ENCODE assay signal across 8 cellular contexts in genomic region chr16:28846933-28847273, GRCh38. TPM values are rescaled to one million over a fixed set of nuclear protein-coding genes. Genes with fewer than 3 reads are reported as not detected.
DNase-seq lines count a peak whose midpoint lies in the region; ATAC-seq, FAIRE-seq and TF ChIP-seq lines count a peak whose summit lies in the region.

No MANE protein-coding gene starts in this region.

- peaks cover 10% of the 10 kb centered on the region; the same call in 2 of the 3 replicates for H3K4me1 Mint-ChIP-seq in GM23338

- DNase-seq in BJ (ENCODE audit: low read depth) (no peak), GM23338 (ENCODE audit: low spot score) (no peak), UCSD-AML1 (lab: John Stamatoyannopoulos, UW; ENCODE audit: unreplicated experiment) (peak; percentile 50), fibroblast of villous mesenchyme (ENCODE audit: low read depth) (no peak), pons (ENCODE audit: low spot score) (peak; percentile 28), HTR-8/SVneo (ENCODE audit: insufficient read length, low spot score) (no peak), NCI-H774 (lab: John Stamatoyannopoulos, UW) (no peak), NCI-H2196 treated with DMSO at 0.1 percent for 48 hours (lab: John Stamatoyannopoulos, UW; ENCODE audit: unreplicated experiment) (no peak)

- peaks cover 19% of the 10 kb centered on the region; the same call in 1 of the 2 replicates for H3F3A ChIP-seq in GM23338 (replicated peaks; ENCODE audit: low read depth)

- H3K27ac Mint-ChIP-seq in GM23338, result peak overlapping the region; percentile 79

- no peaks in the 10 kb centered on the region for H3K27me3 ChIP-seq in BJ (ENCODE audit: control insufficient read depth, insufficient read depth, low read length)
- no peaks in the 10 kb centered on the region for H3K27me3 ChIP-seq in GM23338 (ENCODE audit: insufficient read depth)

- TF ChIP-seq CTCF in BJ (IDR thresholded peaks at IDR 0.05; ENCODE audit: insufficient read depth, low read depth, low read length), result no peak
- no peak for TF ChIP-seq CTCF in GM23338 (conservative IDR thresholded peaks at IDR 0.05; ENCODE audit: low read depth in 2 of 2)
- no peak for TF ChIP-seq CTCF in fibroblast of villous mesenchyme (IDR thresholded peaks at IDR 0.05; ENCODE audit: insufficient read depth, low read depth, low read length)

- H3K36me3 ChIP-seq in BJ (ENCODE audit: control insufficient read depth, insufficient read depth, low read length) (peaks cover 22% of the 10 kb centered on the region), GM23338 (ENCODE audit: insufficient read depth) (peaks cover 23% of the 10 kb centered on the region)

- H3K9me3 Mint-ChIP-seq in GM23338, result no peaks in the 10 kb centered on the region

- H3K4me3 Mint-ChIP-seq in GM23338, result peak overlapping the region; percentile 98

- H3K4me3 ChIP-seq in BJ (ENCODE audit: low read depth, low read length) (peak overlapping the region; percentile 90), GM23338 (peak overlapping the region; percentile 64), fibroblast of villous mesenchyme (ENCODE audit: low read depth, low read length) (peak overlapping the region; percentile 97)

- no peaks in the 10 kb centered on the region for H3K9me2 ChIP-seq in GM23338 (ENCODE audit: insufficient read depth)

- peak overlapping the region; percentile 58 for H2AFZ ChIP-seq in GM23338

- peak; percentile 8 for ATAC-seq in GM23338

- peaks cover 15% of the 10 kb centered on the region for H3K27me3 Mint-ChIP-seq in GM23338 (ENCODE audit: insufficient read depth, low read depth, poor library complexity)

- POLR2A ChIA-PET in BJ (lab: Charles Lee), result no interaction called here

- peaks cover 15% of the 10 kb centered on the region for H3K79me2 ChIP-seq in GM23338 (replicated peaks; ENCODE audit: insufficient read depth)

- peaks cover 7% of the 10 kb centered on the region for H4K20me1 ChIP-seq in GM23338 (replicated peaks; ENCODE audit: insufficient read depth)

- CTCF ChIA-PET in BJ (lab: Yijun Ruan, JAX), result interaction anchor here (1.0 to 3.0 kb wide), 9 partner anchors 8 to 128 kb away, joined by 3 to 17 read pairs (median 5); partner anchors contain the start of gene SPNS1

- no peak for FAIRE-seq in HTR-8/SVneo (lab: Jason Lieb, UNC)

- peaks cover 9% of the 10 kb centered on the region; the same call in 1 of the 2 replicates for H3K4me1 ChIP-seq in GM23338 (ENCODE audit: insufficient read depth)

- H3K27ac ChIP-seq in GM23338 (ENCODE audit: low read depth), result no peak overlapping the region

- H3K4me2 ChIP-seq in GM23338, result peak overlapping the region; percentile 74

- peaks cover 42% of the 10 kb centered on the region for H3K36me3 Mint-ChIP-seq in GM23338 (ENCODE audit: low read depth)

TF ChIP-seq in GM23338, 12 proteins besides CTCF, POLR2A, EP300 and RAD21:
- no peak for TF ChIP-seq ZNF331 (CRISPR knock-in tag; IDR thresholded peaks at IDR 0.05; ENCODE audit: low read depth)
- no peak for TF ChIP-seq REST (IDR thresholded peaks at IDR 0.05; ENCODE audit: unreplicated experiment)
- no peak for TF ChIP-seq JUNB (IDR thresholded peaks at IDR 0.05; ENCODE audit: unreplicated experiment)
- TF ChIP-seq STAT1 (IDR thresholded peaks at IDR 0.05; ENCODE audit: unreplicated experiment), result no peak
- TF ChIP-seq EZH2 (IDR thresholded peaks at IDR 0.05; ENCODE audit: low read depth, unreplicated experiment), result no peak
- TF ChIP-seq EZH2phosphoT487 (IDR thresholded peaks at IDR 0.05; ENCODE audit: unreplicated experiment), result no peak

RNA-seq across cellular contexts. Expression of gene TUFM, which starts 0.8 kb away (rescaled TPM):
- 77.2 and 118 TPM in 2 replicates for polyA plus RNA-seq in BJ (2011; rRNA removed)
- 34.4 and 40.9 TPM in 2 replicates for polyA minus RNA-seq in BJ (2011; rRNA and poly(A)+ RNA removed)
- total RNA-seq in GM23338 (2014; rRNA removed; shearing (Covaris generic)), result 162 and 192 TPM in 2 replicates
- 246 and 248 TPM in 2 replicates for polyA plus RNA-seq in GM23338 (2016; fragmentation: Nextera tagmentation; extraction: Ambion mirVana)
- 89.5 and 94.6 TPM in 2 replicates for total RNA-seq in fibroblast of villous mesenchyme

RNA-seq across cellular contexts. Expression of gene SH2B1, which starts 16.7 kb away (rescaled TPM):
- polyA plus RNA-seq in BJ (2011; rRNA removed) (14.6 and 24.7 TPM in 2 replicates), GM23338 (2016; fragmentation: Nextera tagmentation; extraction: Ambion mirVana) (12.2 and 13.6 TPM in 2 replicates)
- polyA minus RNA-seq in BJ (2011; rRNA and poly(A)+ RNA removed), result 21.4 and 21.8 TPM in 2 replicates
- 17.2 and 27.5 TPM in 2 replicates for total RNA-seq in GM23338 (2014; rRNA removed; shearing (Covaris generic))
- 16.4 and 19.4 TPM in 2 replicates for total RNA-seq in fibroblast of villous mesenchyme

RNA-seq across cellular contexts. Expression of gene ATXN2L, which starts 24.1 kb away (rescaled TPM):
- 17.8 and 19.9 TPM in 2 replicates for polyA plus RNA-seq in BJ (2011; rRNA removed)
- 22.4 and 39.7 TPM in 2 replicates for polyA minus RNA-seq in BJ (2011; rRNA and poly(A)+ RNA removed)
- 192 TPM in 2 replicates for total RNA-seq in GM23338 (2014; rRNA removed; shearing (Covaris generic))
- polyA plus RNA-seq in GM23338 (2016; fragmentation: Nextera tagmentation; extraction: Ambion mirVana), result 132 and 134 TPM in 2 replicates
- total RNA-seq in fibroblast of villous mesenchyme, result 51.4 and 60.2 TPM in 2 replicates

RNA-seq across cellular contexts. Expression of gene ATP2A1, which starts 31.4 kb away (rescaled TPM):
- polyA plus RNA-seq in BJ (2011; rRNA removed), result 0.38 and 0.44 TPM in 2 replicates
- 0.10 and 0.62 TPM in 2 replicates for polyA minus RNA-seq in BJ (2011; rRNA and poly(A)+ RNA removed)
- total RNA-seq in GM23338 (2014; rRNA removed; shearing (Covaris generic)), result 0.08 and 0.73 TPM in 2 replicates
- polyA plus RNA-seq in GM23338 (2016; fragmentation: Nextera tagmentation; extraction: Ambion mirVana), result 3.2 and 4.0 TPM in 2 replicates
- total RNA-seq in fibroblast of villous mesenchyme, result under 0.01 and 0.43 TPM in 2 replicates

Comparison
In these comparisons a context has a peak if more than half of its experiments do, and no peak if none do; other contexts are left out.
1. DNase-seq: peak in UCSD-AML1 (single experiment) and pons (single experiment); none in BJ (single experiment), GM23338 (single experiment), fibroblast of villous mesenchyme (single experiment), HTR-8/SVneo (single experiment), NCI-H774 (single experiment) and NCI-H2196 treated with DMSO at 0.1 percent for 48 hours (single experiment).
2. Peak in every context shown above with its lines, with median percentiles within 50 percentile points of each other: H3K4me3 ChIP-seq.